Comparison of ENCODE assay signal across 7 cellular contexts in the genomic region with DNA sequence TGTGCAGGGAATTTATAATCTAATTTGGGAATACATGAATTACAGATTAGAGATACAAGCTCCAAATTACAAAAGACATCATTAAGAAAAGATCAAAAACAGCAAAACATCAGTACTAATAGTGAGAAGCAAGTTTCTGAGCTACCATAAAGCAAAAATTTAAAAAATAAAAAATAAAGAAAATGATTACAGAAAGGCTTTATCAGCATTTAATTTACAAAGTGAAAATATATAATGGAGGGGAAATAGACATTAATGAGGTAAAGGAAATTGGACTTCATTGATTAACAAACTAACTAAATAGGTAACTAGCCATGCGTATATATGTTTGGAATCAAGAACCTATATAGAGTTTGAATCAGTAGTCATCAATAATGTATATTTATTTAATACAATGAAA.
"Had no signal": no experiment of that assay in that cellular context is flagged by ENCODE, and none has a peak within 500 bp of the region (broad histone marks: within the 10 kb centered on the region; RNA-seq: fewer than 3 reads in every experiment).

No MANE protein-coding gene starts in this region.

- FAIRE-seq: HepG2, HTR-8/SVneo had no signal

- ATAC-seq: HepG2 had no signal

- H3K9ac ChIP-seq: KMS-11 had no signal

- H3K4me2 ChIP-seq: KMS-11 had no signal

- H3K27ac ChIP-seq: HL-60, KMS-11 had no signal

- DNase-seq: IMR-90, KBM-7, KG1 had no signal
